ENCODE assay signal across 8 cellular contexts in the genomic region with DNA sequence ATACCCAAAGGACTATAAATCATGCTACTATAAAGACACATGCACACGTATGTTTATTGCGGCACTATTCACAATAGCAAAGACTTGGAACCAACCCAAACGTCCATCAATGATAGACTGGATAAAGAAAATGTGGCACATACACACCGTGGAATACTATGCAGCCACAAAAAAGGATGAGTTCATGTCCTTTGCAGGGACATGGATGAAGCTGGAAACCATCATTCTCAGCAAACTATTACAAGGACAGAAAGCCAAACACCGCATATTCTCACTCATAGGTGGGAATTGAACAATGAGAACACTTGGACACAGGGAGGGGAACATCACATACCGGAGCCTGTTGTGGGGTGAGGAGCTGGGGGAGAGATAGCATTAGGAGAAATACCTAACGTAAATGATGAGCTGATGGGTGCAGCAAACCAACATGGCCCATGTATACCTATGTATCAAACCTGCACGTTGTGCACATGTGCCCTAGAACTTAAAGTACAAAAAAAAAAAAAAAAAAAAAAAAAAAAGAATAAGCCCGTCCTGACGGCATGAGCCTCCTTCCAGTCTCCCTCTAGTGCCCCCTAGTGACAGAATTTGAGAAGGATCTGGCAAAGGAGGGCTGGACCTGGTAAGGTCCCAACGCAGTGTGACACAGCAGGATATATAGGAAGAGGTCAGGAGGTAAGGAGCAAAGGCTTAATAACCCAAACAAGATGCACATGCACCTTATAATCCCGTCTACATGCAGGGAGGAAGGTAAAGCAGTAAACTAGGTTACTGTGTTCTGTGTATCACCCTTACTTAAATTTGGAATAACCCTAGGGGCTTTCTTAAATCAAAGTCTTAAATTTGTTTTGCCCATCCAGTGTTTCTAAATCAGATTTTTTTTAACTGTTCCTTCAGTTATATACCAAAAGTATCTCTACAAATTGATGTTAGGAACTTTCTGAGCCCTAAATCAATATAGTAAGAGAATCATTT.
DNase-seq lines count a peak whose midpoint lies in the region; ATAC-seq and TF ChIP-seq lines count a peak whose summit lies in the region.
"Not testable (repeated sequence)": the region's sequence is repeated elsewhere in the genome, so short reads cannot be mapped to it uniquely, and the experiment has no call there.

No MANE protein-coding gene starts in this region.

- H3K27ac ChIP-seq in Panc1 (ENCODE audit: low read length), result not testable (repeated sequence)
- peak overlapping the region in 3 of 4 donors; percentile 5 to 37 (median 11) for H3K27ac ChIP-seq in gastrocnemius medialis

- not testable (repeated sequence) for H3K36me3 Mint-ChIP-seq in activated T-helper 1 cell treated with anti-CD3 and anti-CD28 coated beads, Interleukin-12 subunit alpha, Interleukin-12 subunit beta, Interleukin-2, Interleukin-4 antibody, amounts not matched to agents 30 ng/mL and 10 ng/mL and 1 ng/mL, durations not matched to agents 14 hours and 24 hours and 36 hours (ENCODE audit: low read depth)

- H3K27ac Mint-ChIP-seq in activated T-helper 1 cell treated with anti-CD3 and anti-CD28 coated beads, Interleukin-12 subunit alpha, Interleukin-12 subunit beta, Interleukin-2, Interleukin-4 antibody, amounts not matched to agents 30 ng/mL and 10 ng/mL and 1 ng/mL, durations not matched to agents 14 hours and 24 hours and 36 hours, result not testable (repeated sequence)

- not testable (repeated sequence) for H3K4me3 ChIP-seq in AG10803 (ENCODE audit: low read length); Panc1 (ENCODE audit: low read depth in 2 of 2, low read length in 2 of 2); gastrocnemius medialis

- POLR2A ChIA-PET in Panc1 (lab: Charles Lee), result not testable (repeated sequence)

- not testable (repeated sequence) for H3K4me3 Mint-ChIP-seq in activated T-helper 1 cell treated with anti-CD3 and anti-CD28 coated beads, Interleukin-12 subunit alpha, Interleukin-12 subunit beta, Interleukin-2, Interleukin-4 antibody, amounts not matched to agents 30 ng/mL and 10 ng/mL and 1 ng/mL, durations not matched to agents 14 hours and 24 hours and 36 hours

- peaks cover 15% of the 10 kb centered on the region for H3K27me3 Mint-ChIP-seq in activated T-helper 1 cell treated with anti-CD3 and anti-CD28 coated beads, Interleukin-12 subunit alpha, Interleukin-12 subunit beta, Interleukin-2, Interleukin-4 antibody, amounts not matched to agents 30 ng/mL and 10 ng/mL and 1 ng/mL, durations not matched to agents 14 hours and 24 hours and 36 hours (ENCODE audit: insufficient read depth)

- H3K27me3 ChIP-seq in Panc1 (ENCODE audit: control insufficient read depth, insufficient read depth, low read length); gastrocnemius medialis: not testable (repeated sequence)

- DNase-seq in AG10803 (ENCODE audit: low read depth) (peak; percentile 61), GM13977 (ENCODE audit: low spot score) (peak; percentile 51), NCI-H1092 (lab: John Stamatoyannopoulos, UW) (peak; percentile 11), erythroblast (lab: John Stamatoyannopoulos, UW) (peak; percentile 73 to 88), left colon (peak; percentile 16 to 42), gastrocnemius medialis (peak; percentile 34 to 70)
- not testable (repeated sequence) for DNase-seq in Panc1 (ENCODE audit: low read depth, low spot score)
- peak; percentile 22 for DNase-seq in activated T-helper 1 cell treated with anti-CD3 and anti-CD28 coated beads, Interleukin-12 subunit alpha, Interleukin-12 subunit beta, Interleukin-2, Interleukin-4 antibody, amounts not matched to agents 30 ng/mL and 10 ng/mL and 1 ng/mL, durations not matched to agents 14 hours and 24 hours and 36 hours (ENCODE audit: low spot score)

- H3K4me1 Mint-ChIP-seq in activated T-helper 1 cell treated with anti-CD3 and anti-CD28 coated beads, Interleukin-12 subunit alpha, Interleukin-12 subunit beta, Interleukin-2, Interleukin-4 antibody, amounts not matched to agents 30 ng/mL and 10 ng/mL and 1 ng/mL, durations not matched to agents 14 hours and 24 hours and 36 hours (ENCODE audit: low read depth), result not testable (repeated sequence)

- H3K36me3 ChIP-seq in Panc1 (ENCODE audit: control insufficient read depth, insufficient read depth, low read length); gastrocnemius medialis: not testable (repeated sequence)

- intact Hi-C loops in Panc1 (cut with micrococcal nuclease; ENCODE audit: unreplicated experiment); left colon (cut with DNase I, micrococcal nuclease): not testable (repeated sequence)
- intact Hi-C loops in activated T-helper 1 cell treated with anti-CD3 and anti-CD28 coated beads, Interleukin-12 subunit alpha, Interleukin-12 subunit beta, Interleukin-2, Interleukin-4 antibody, amounts not matched to agents 30 ng/mL and 10 ng/mL and 1 ng/mL, durations not matched to agents 14 hours and 24 hours and 36 hours (cut with micrococcal nuclease), result loop anchor here (1.0 to 10.0 kb wide), 2 partner anchors 269 to 496 kb away; no protein-coding TSS in a partner anchor
- intact Hi-C loops in gastrocnemius medialis (cut with DNase I; ENCODE audit: low total_unique reads), result loop anchor here (5.0 to 10.0 kb wide), 2 partner anchors 112 to 239 kb away; a partner anchor contains a TSS

- TF ChIP-seq CTCF in AG10803 (conservative IDR thresholded peaks at IDR 0.05; ENCODE audit: low read length) (peak; percentile 74), GM13977 (IDR thresholded peaks at IDR 0.05; ENCODE audit: extremely low read depth, insufficient read depth, missing control alignments) (peak; percentile 55), Panc1 (IDR thresholded peaks at IDR 0.05) (peak; percentile 71), gastrocnemius medialis (IDR thresholded peaks at IDR 0.05 in 4 of 5, conservative IDR thresholded peaks at IDR 0.05 in 1 of 5) (peak; percentile 42 to 65 (median 50))

- not testable (repeated sequence) for H3K9me3 Mint-ChIP-seq in activated T-helper 1 cell treated with anti-CD3 and anti-CD28 coated beads, Interleukin-12 subunit alpha, Interleukin-12 subunit beta, Interleukin-2, Interleukin-4 antibody, amounts not matched to agents 30 ng/mL and 10 ng/mL and 1 ng/mL, durations not matched to agents 14 hours and 24 hours and 36 hours

- not testable (repeated sequence) for BruUV-seq in Panc1 (replicated peaks; lab: Mats Ljungman, UMichigan)

- H3K4me1 ChIP-seq in Panc1 (ENCODE audit: control insufficient read depth, insufficient read depth, low read length), result not testable (repeated sequence)
- peaks cover 9 to 13% of the 10 kb centered on the region in 2 donors for H3K4me1 ChIP-seq in gastrocnemius medialis

- in situ Hi-C loops in GM13977 (cut with MboI; ENCODE audit: low pct_unique_long_range_greater_than_20kb, low sequenced_read_pairs, unreplicated experiment); Panc1 (cut with HindIII; ENCODE audit: low pct_unique_long_range_greater_than_20kb, low sequenced_read_pairs): not testable (repeated sequence)
- in situ Hi-C loops in gastrocnemius medialis (cut with MboI; ENCODE audit: low sequenced_read_pairs in 4 of 4), result loop anchor here in 1 of 4 donors (25.0 kb wide), 1 partner anchor 487 kb away; no protein-coding TSS in a partner anchor

- CTCF ChIA-PET in Panc1 (lab: Charles Lee), result interaction anchor here (0.7 kb wide), 1 partner anchor 18 kb away, joined by 6 read pairs; no protein-coding TSS in a partner anchor

- TF ChIP-seq POLR2A in erythroblast (IDR thresholded peaks at IDR 0.05; ENCODE audit: low read length); gastrocnemius medialis (IDR thresholded peaks at IDR 0.05): not testable (repeated sequence)

- not testable (repeated sequence) for H3K9me3 ChIP-seq in Panc1 (ENCODE audit: control insufficient read depth, insufficient read depth, low read depth, low read length); gastrocnemius medialis

- ATAC-seq in Panc1 (0 out of 2 replicates have a peak, but pooled peaks have one; percentile 66), left colon (peak; percentile 79), gastrocnemius medialis (peak; percentile 80 to 97)
